ENCODE assay signal across 23 cellular contexts in the genomic region with DNA sequence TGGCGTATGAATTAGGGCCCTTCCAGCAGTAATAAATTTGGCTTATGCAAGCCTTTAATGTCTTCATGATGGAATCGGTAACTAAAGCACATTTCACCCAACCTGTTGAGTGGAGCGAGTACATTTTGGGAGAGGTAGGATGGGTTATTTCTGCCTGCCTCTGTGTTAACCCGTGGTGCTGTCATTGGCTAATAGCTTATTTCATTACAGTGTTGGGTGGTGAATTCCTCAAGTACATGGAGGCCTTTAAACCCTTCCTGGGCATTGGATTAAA. TPM values are rescaled to one million over a fixed set of nuclear protein-coding genes. Genes with fewer than 3 reads are reported as not detected.
"Had no signal": no experiment of that assay in that cellular context is flagged by ENCODE, and none has a peak within 500 bp of the region (broad histone marks: within the 10 kb centered on the region; RNA-seq: fewer than 3 reads in every experiment).

No MANE protein-coding gene starts in this region.

- H3K27ac ChIP-seq: colonic mucosa, esophagus squamous epithelium, hepatocyte, psoas muscle, skin epidermis, stomach, thoracic aorta, transverse colon had no signal

- H3K9me3 ChIP-seq: colonic mucosa, esophagus squamous epithelium, psoas muscle, stomach, thoracic aorta, transverse colon had no signal

- H3K27me3 ChIP-seq: colonic mucosa, esophagus squamous epithelium, hepatocyte, stomach, transverse colon had no signal

- ATAC-seq: left colon, sciatic nerve had no signal

- DNase-seq: colonic mucosa; dermis blood vessel endothelial cell; esophagus squamous epithelium; foreskin fibroblast; kidney; left colon; left ventricle myocardium superior; mesendoderm; naive B cell; psoas muscle; retina; stimulated activated CD4-positive, alpha-beta T cell treated with anti-CD3 and anti-CD28 coated beads, Interleukin-2, amount 100 ng/mL, for 24 hours; stimulated activated CD4-positive, alpha-beta T cell treated with anti-CD3 and anti-CD28 coated beads, Interleukin-4, amount 100 ng/mL, for 4 hours; stimulated activated naive CD4-positive, alpha-beta T cell; stomach; substantia nigra; transverse colon had no signal

- H3K4me3 ChIP-seq: colonic mucosa, esophagus squamous epithelium, hepatocyte, psoas muscle, skin epidermis, stomach, thoracic aorta, transverse colon had no signal

- H3K4me1 ChIP-seq: colonic mucosa, esophagus squamous epithelium, transverse colon had no signal

RNA-seq across cellular contexts. Expression of gene TBX21, which starts 56.9 kb away (rescaled TPM):
- total RNA-seq: dermis blood vessel endothelial cell, epithelial cell of proximal tubule, hepatocyte, lung microvascular endothelial cell had no signal
- polyA plus RNA-seq: hepatocyte had no signal
